Comparison of ENCODE assay signal across 8 cellular contexts in genomic region chr19:3142292-3142670, GRCh38. TPM values are rescaled to one million over a fixed set of nuclear protein-coding genes. Genes with fewer than 3 reads are reported as not detected.
DNase-seq lines count a peak whose midpoint lies in the region; ATAC-seq and TF ChIP-seq lines count a peak whose summit lies in the region.

No MANE protein-coding gene starts in this region.

- H3K27ac Mint-ChIP-seq in MCF 10A (ENCODE audit: low read depth, unreplicated experiment) (peak overlapping the region; percentile 97), mesothelial cell of epicardium (no peak overlapping the region)
- peak overlapping the region; percentile 80 for H3K27ac Mint-ChIP-seq in activated naive CD4-positive, alpha-beta T cell treated with anti-CD3 and anti-CD28 coated beads, Interleukin-2, amount 10 ng/mL, durations not matched to agents 7 days and 5 days

- H3K27me3 ChIP-seq in breast epithelium (no peaks in the 10 kb centered on the region), upper lobe of left lung (no peaks in the 10 kb centered on the region)

- BruUV-seq in MCF 10A (replicated peaks; lab: Mats Ljungman, UMichigan), result no TSS peak

- H3K9me3 Mint-ChIP-seq in MCF 10A (ENCODE audit: unreplicated experiment) (no peaks in the 10 kb centered on the region), mesothelial cell of epicardium (peaks cover 7% of the 10 kb centered on the region)
- H3K9me3 Mint-ChIP-seq in activated naive CD4-positive, alpha-beta T cell treated with anti-CD3 and anti-CD28 coated beads, Interleukin-2, amount 10 ng/mL, durations not matched to agents 7 days and 5 days, result no peaks in the 10 kb centered on the region

- H3K27me3 Mint-ChIP-seq in MCF 10A (ENCODE audit: insufficient read depth, unreplicated experiment) (no peaks in the 10 kb centered on the region), mesothelial cell of epicardium (ENCODE audit: low read depth) (peaks cover 4% of the 10 kb centered on the region)
- H3K27me3 Mint-ChIP-seq in activated naive CD4-positive, alpha-beta T cell treated with anti-CD3 and anti-CD28 coated beads, Interleukin-2, amount 10 ng/mL, durations not matched to agents 7 days and 5 days, result peaks cover 8% of the 10 kb centered on the region

- H3K4me3 ChIP-seq in breast epithelium (no peak overlapping the region), upper lobe of left lung (no peak overlapping the region)

- no peak for TF ChIP-seq POLR2A in breast epithelium (IDR thresholded peaks at IDR 0.05)
- TF ChIP-seq POLR2A in upper lobe of left lung (IDR thresholded peaks at IDR 0.05), result no peak

- 35 to 40% methylated on average over 6 of the region's 6 CpGs for WGBS in upper lobe of left lung, 2 donors

- H3K27ac ChIP-seq in breast epithelium, result peak overlapping the region in 1 of 2 donors; percentile 85
- peak overlapping the region; percentile 80 to 91 (median 86) for H3K27ac ChIP-seq in upper lobe of left lung

- TF ChIP-seq CTCF in MCF 10A (IDR thresholded peaks at IDR 0.05; ENCODE audit: unreplicated experiment) (no peak), breast epithelium (IDR thresholded peaks at IDR 0.05) (no peak), upper lobe of left lung (IDR thresholded peaks at IDR 0.05) (no peak), mesothelial cell of epicardium (IDR thresholded peaks at IDR 0.05; ENCODE audit: unreplicated experiment) (no peak)

- H3K4me3 Mint-ChIP-seq in MCF 10A (ENCODE audit: unreplicated experiment), result peak overlapping the region; percentile 63
- H3K4me3 Mint-ChIP-seq in activated naive CD4-positive, alpha-beta T cell treated with anti-CD3 and anti-CD28 coated beads, Interleukin-2, amount 10 ng/mL, durations not matched to agents 7 days and 5 days, result no peak overlapping the region
- H3K4me3 Mint-ChIP-seq in mesothelial cell of epicardium, result no peak overlapping the region

- no peaks in the 10 kb centered on the region for H3K4me1 ChIP-seq in breast epithelium
- H3K4me1 ChIP-seq in upper lobe of left lung, result peaks cover 31 to 43% (median 40%) of the 10 kb centered on the region in 4 donors

- TF ChIP-seq EP300 in upper lobe of left lung (IDR thresholded peaks at IDR 0.05), result no peak

- CTCF ChIA-PET in MCF 10A (lab: Yijun Ruan, JAX), result interaction anchor here (0.6 to 2.2 kb wide), 7 partner anchors 10 to 905 kb away, joined by 3 to 10 read pairs (median 3); no protein-coding TSS in a partner anchor
- CTCF ChIA-PET in activated naive CD4-positive, alpha-beta T cell treated with anti-CD3 and anti-CD28 coated beads, Interleukin-2, amount 10 ng/mL, durations not matched to agents 7 days and 5 days (lab: Charles Lee), result interaction anchor here (1.0 to 5.4 kb wide), 3 partner anchors 11 to 20 kb away, joined by 3 to 38 read pairs (median 6); no protein-coding TSS in a partner anchor

- peak; percentile 39 to 77 for ATAC-seq in upper lobe of left lung (ENCODE audit: low FRiP score in 2 of 2)
- no peak for ATAC-seq in HG03135 (IDR thresholded peaks at IDR 0.05; ENCODE audit: unreplicated experiment)
- no peak for ATAC-seq in HG03439 (IDR thresholded peaks at IDR 0.05; ENCODE audit: unreplicated experiment)

- H3K36me3 Mint-ChIP-seq in MCF 10A (ENCODE audit: insufficient read depth, unreplicated experiment), result peaks cover 15% of the 10 kb centered on the region
- H3K36me3 Mint-ChIP-seq in activated naive CD4-positive, alpha-beta T cell treated with anti-CD3 and anti-CD28 coated beads, Interleukin-2, amount 10 ng/mL, durations not matched to agents 7 days and 5 days, result peaks cover 22% of the 10 kb centered on the region
- no peaks in the 10 kb centered on the region for H3K36me3 Mint-ChIP-seq in mesothelial cell of epicardium

- DNase-seq in MCF 10A (ENCODE audit: unreplicated experiment) (peak; percentile 93), breast epithelium (ENCODE audit: low spot score in 2 of 2) (no peak), kidney tubule cell (ENCODE audit: low spot score) (peak; percentile 63), upper lobe of left lung (no peak), mesothelial cell of epicardium (ENCODE audit: low spot score in 2 of 2, unreplicated experiment in 2 of 2) (no peak)
- DNase-seq in activated naive CD4-positive, alpha-beta T cell treated with anti-CD3 and anti-CD28 coated beads, Interleukin-2, amount 10 ng/mL, durations not matched to agents 7 days and 5 days, result no peak

- intact Hi-C loops in MCF 10A (cut with micrococcal nuclease) (no loop called here), breast epithelium (cut with DNase I; ENCODE audit: low total_unique reads) (no loop called here)

- H3K9me3 ChIP-seq in breast epithelium, result no peaks in the 10 kb centered on the region
- H3K9me3 ChIP-seq in upper lobe of left lung, result no peaks in the 10 kb centered on the region

- peaks cover 21% of the 10 kb centered on the region for H3K4me1 Mint-ChIP-seq in MCF 10A (ENCODE audit: insufficient read depth, unreplicated experiment)
- H3K4me1 Mint-ChIP-seq in activated naive CD4-positive, alpha-beta T cell treated with anti-CD3 and anti-CD28 coated beads, Interleukin-2, amount 10 ng/mL, durations not matched to agents 7 days and 5 days, result peaks cover 46% of the 10 kb centered on the region
- H3K4me1 Mint-ChIP-seq in mesothelial cell of epicardium, result peaks cover under 1% of the 10 kb centered on the region

- no peaks in the 10 kb centered on the region for H3K36me3 ChIP-seq in breast epithelium
- no peaks in the 10 kb centered on the region for H3K36me3 ChIP-seq in upper lobe of left lung

- POLR2A ChIA-PET in MCF 10A (lab: Yijun Ruan, JAX), result interaction anchor here (0.7 to 2.0 kb wide), 11 partner anchors 10 to 916 kb away, joined by 3 to 11 read pairs (median 3); partner anchors contain the start of genes NCLN and TLE5

RNA-seq across cellular contexts. Expression of gene GNA15, which starts 6.4 kb away (rescaled TPM):
- total RNA-seq in MCF 10A (2022) (32.9 and 47.1 TPM in 2 replicates), breast epithelium (10 to 100 TPM in 1 of 3 donors, 1 to 10 TPM in 2; 7.8 to 16.2 (median 8.5) TPM), upper lobe of left lung (10 to 100 TPM; 19.0 to 31.4 (median 28.4) TPM), mesothelial cell of epicardium (0.09 to 0.13 TPM (median 0.13 TPM) in 3 replicates)

RNA-seq across cellular contexts. Expression of gene S1PR4, which starts 36.3 kb away (rescaled TPM):
- total RNA-seq in MCF 10A (2022), result 0.39 and 0.44 TPM in 2 replicates
- 1 to 10 TPM in 2 of 3 donors, not detected in 1; 1.3 to 1.9 TPM for total RNA-seq in breast epithelium
- total RNA-seq in upper lobe of left lung, result 10 to 100 TPM; 19.1 to 41.6 (median 33.7) TPM
- not detected in 3 replicates for total RNA-seq in mesothelial cell of epicardium

RNA-seq across cellular contexts. Expression of gene NCLN, which starts 43.4 kb away (rescaled TPM):
- total RNA-seq in MCF 10A (2022) (72.1 and 84.1 TPM in 2 replicates), breast epithelium (10 to 100 TPM; 21.1 to 34.7 (median 25.3) TPM), upper lobe of left lung (10 to 100 TPM; 35.6 to 87.0 (median 72.5) TPM), mesothelial cell of epicardium (51.2 to 53.0 TPM (median 51.5 TPM) in 3 replicates)

RNA-seq across cellular contexts. Expression of gene GNA11, which starts 48.1 kb away (rescaled TPM):
- total RNA-seq in MCF 10A (2022) (40.9 and 48.1 TPM in 2 replicates), breast epithelium (10 to 100 TPM; 40.5 to 52.0 (median 42.3) TPM), upper lobe of left lung (100 to 1,000 TPM in 1 of 6 donors, 10 to 100 TPM in 5; 60.0 to 103 (median 75.9) TPM), mesothelial cell of epicardium (35.9 to 40.0 TPM (median 36.3 TPM) in 3 replicates)

Comparison
In these comparisons a context has a peak if more than half of its experiments do, and no peak if none do; other contexts are left out.
1. DNase-seq: peak in MCF 10A (single experiment) and kidney tubule cell (single experiment); none in breast epithelium (0 of 2), activated naive CD4-positive, alpha-beta T cell treated with anti-CD3 and anti-CD28 coated beads, Interleukin-2, amount 10 ng/mL, durations not matched to agents 7 days and 5 days (single experiment), upper lobe of left lung (0 of 2) and mesothelial cell of epicardium (0 of 2).
2. ATAC-seq: peak in upper lobe of left lung (2 of 2); none in HG03135 (single experiment) and HG03439 (single experiment).
3. RNA of gene S1PR4, which starts 36.3 kb away (total RNA-seq): 19.1 to 41.6 TPM in upper lobe of left lung; 1.3 to 1.9 TPM in breast epithelium, 0.39 to 0.44 TPM in MCF 10A and not detected in mesothelial cell of epicardium; every median in the first group is over 4 times any median in the second.